19 cellular contexts compared by ENCODE assay signal in the genomic region with DNA sequence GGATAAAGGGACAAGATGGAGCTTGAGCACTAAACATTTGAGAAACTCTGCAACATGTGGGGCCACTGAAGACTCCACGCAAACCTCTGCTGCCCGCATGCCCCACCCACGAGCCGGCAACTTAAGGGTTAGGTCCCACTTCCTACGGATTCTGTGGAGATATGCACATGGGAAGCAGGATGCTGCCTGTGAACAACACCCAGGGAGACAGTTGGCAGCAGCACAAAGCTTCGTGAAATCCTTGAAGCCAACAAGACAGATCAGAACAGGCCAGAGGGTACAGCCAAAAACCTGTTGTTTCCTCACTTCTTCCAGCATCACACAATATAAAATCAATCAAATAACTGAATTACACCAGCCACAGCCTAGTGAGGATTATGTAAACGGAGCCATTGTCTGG.
DNase-seq lines count a peak whose midpoint lies in the region; ATAC-seq and TF ChIP-seq lines count a peak whose summit lies in the region.
"Had no signal": no experiment of that assay in that cellular context is flagged by ENCODE, and none has a peak within 500 bp of the region (broad histone marks: within the 10 kb centered on the region; RNA-seq: fewer than 3 reads in every experiment).

No MANE protein-coding gene starts in this region.

- H3K79me1 ChIP-seq in trophoblast cell (ENCODE audit: low read length): peaks cover 22% of the 10 kb centered on the region

- TF ChIP-seq CTCF in left ventricle myocardium inferior (IDR thresholded peaks at IDR 0.05; ENCODE audit: borderline replicate concordance) (no peak), dorsolateral prefrontal cortex (IDR thresholded peaks at IDR 0.05 in 54 of 56, conservative IDR thresholded peaks at IDR 0.05 in 2 of 56; ENCODE audit: low read depth in 1 of 56, partially characterized antibody in 56 of 56) (no peak)

- H2BK120ac ChIP-seq in trophoblast cell (ENCODE audit: insufficient read depth, low read length, poor library complexity): no peak overlapping the region

- H3K9me3 ChIP-seq in left ventricle myocardium inferior (replicated peaks) (peaks cover 10% of the 10 kb centered on the region), trophoblast cell (ENCODE audit: insufficient read depth, low read depth, low read length) (no peaks in the 10 kb centered on the region)

- H3K14ac ChIP-seq in trophoblast cell (ENCODE audit: low read length): no peak overlapping the region

- no peak overlapping the region for H3K23ac ChIP-seq in trophoblast cell (ENCODE audit: low read length)

- H3K4me2 ChIP-seq in trophoblast cell (ENCODE audit: low read length): no peak overlapping the region
- H3K4me2 ChIP-seq: BLaER1 treated with 17β-estradiol and CSF1 and Interleukin-3, amounts not matched to agents 10 nM and 100 nM had no signal

- H4K91ac ChIP-seq in trophoblast cell (ENCODE audit: low read depth, low read length): peak overlapping the region; percentile 58

- no CpG with 5 or more reads among the region's 7 CpGs for WGBS in trophoblast cell (ENCODE audit: extremely low coverage, insufficient coverage, insufficient read length)

- H3K27ac ChIP-seq in left ventricle myocardium inferior (replicated peaks): peak overlapping the region; percentile 27
- H3K27ac ChIP-seq in dorsolateral prefrontal cortex: peak overlapping the region in 43 of 59 donors; percentile 4 to 82 (median 59)
- H3K27ac ChIP-seq in trophoblast cell (ENCODE audit: low read depth, low read length): no peak overlapping the region
- H3K27ac ChIP-seq in temporal lobe (ENCODE audit: low read depth, low read length): peak overlapping the region; percentile 61
- H3K27ac ChIP-seq: BLaER1 treated with 17β-estradiol and CSF1 and Interleukin-3, amounts not matched to agents 10 nM and 100 nM had no signal

- no peak overlapping the region for H3K18ac ChIP-seq in trophoblast cell (ENCODE audit: low read length)

- H3K4me1 ChIP-seq in left ventricle myocardium inferior (peaks cover 15% of the 10 kb centered on the region), trophoblast cell (ENCODE audit: control insufficient read depth in 1 of 2, insufficient read depth in 2 of 2, low read length in 2 of 2) (peaks cover 8 to 30% of the 10 kb centered on the region in 2 experiments)
- H3K4me1 ChIP-seq: BLaER1 treated with 17β-estradiol and CSF1 and Interleukin-3, amounts not matched to agents 10 nM and 100 nM had no signal

- DNase-seq in left ventricle myocardium inferior (no peak), left cardiac atrium (no peak), dorsolateral prefrontal cortex (peak in 5 of 10 donors; percentile 40 to 74 (median 66)), trophoblast cell (no peak), activated gamma-delta T cell treated with Interleukin-2 at 50 U/mL for 16 hours (no peak)
- DNase-seq in activated CD4-positive, CD25-positive, alpha-beta regulatory T cell treated with anti-CD3 and anti-CD28 coated beads, Interleukin-2, amount 50 U/mL, for 72 hours: no peak
- DNase-seq: CD8-positive, alpha-beta memory T cell; DMS79; Karpas-422; MM.1S; NCI-H1105 treated with DMSO at 0.1 percent for 48 hours; NCI-H187; NCI-H226; NCI-H526; SHP77 treated with DMSO at 0.1 percent for 48 hours had no signal

- ATAC-seq in left cardiac atrium (no peak), HG03565 (IDR thresholded peaks at IDR 0.05; ENCODE audit: unreplicated experiment) (no peak)
- ATAC-seq: GM12878 had no signal

- H3K36me3 ChIP-seq in left ventricle myocardium inferior (no peaks in the 10 kb centered on the region), trophoblast cell (ENCODE audit: control insufficient read depth in 1 of 2, insufficient read depth in 2 of 2, low read length in 2 of 2) (no peaks in the 10 kb centered on the region)
- H3K36me3 ChIP-seq: BLaER1 treated with 17β-estradiol and CSF1 and Interleukin-3, amounts not matched to agents 10 nM and 100 nM had no signal

- H3K27me3 ChIP-seq in left ventricle myocardium inferior (ENCODE audit: low read depth) (no peaks in the 10 kb centered on the region), dorsolateral prefrontal cortex (no peaks in the 10 kb centered on the region), trophoblast cell (ENCODE audit: insufficient read depth, low read length) (no peaks in the 10 kb centered on the region)
- H3K27me3 ChIP-seq: BLaER1 treated with 17β-estradiol and CSF1 and Interleukin-3, amounts not matched to agents 10 nM and 100 nM had no signal

- peak overlapping the region; percentile 1 for H3K4ac ChIP-seq in trophoblast cell (ENCODE audit: low read depth, low read length)

- intact Hi-C loops in left ventricle myocardium inferior (cut with micrococcal nuclease): no loop called here
- intact Hi-C loops in left cardiac atrium (cut with DNase I): no loop called here
- intact Hi-C loops in dorsolateral prefrontal cortex (cut with DNase I): no loop called here

- H2BK5ac ChIP-seq in trophoblast cell (ENCODE audit: low read depth, low read length, poor library complexity): no peak overlapping the region

- peak overlapping the region; percentile 48 for H2AK5ac ChIP-seq in trophoblast cell (ENCODE audit: low read length)

- H2AFZ ChIP-seq in trophoblast cell (ENCODE audit: insufficient read depth, low read length, poor library complexity): no peak overlapping the region

- no peaks in the 10 kb centered on the region for H3K79me2 ChIP-seq in trophoblast cell (ENCODE audit: control insufficient read depth, insufficient read depth, low read length, poor library complexity)

- H3K4me3 ChIP-seq in left ventricle myocardium inferior (no peak overlapping the region), dorsolateral prefrontal cortex (no peak overlapping the region), trophoblast cell (ENCODE audit: low read depth, low read length) (no peak overlapping the region)
- H3K4me3 ChIP-seq: BLaER1 treated with 17β-estradiol and CSF1 and Interleukin-3, amounts not matched to agents 10 nM and 100 nM; GM12878 had no signal

- H3K9ac ChIP-seq in trophoblast cell (ENCODE audit: low read length): no peak overlapping the region
- H3K9ac ChIP-seq: BLaER1 treated with 17β-estradiol and CSF1 and Interleukin-3, amounts not matched to agents 10 nM and 100 nM had no signal

- peak overlapping the region; percentile 24 for H2BK12ac ChIP-seq in trophoblast cell (ENCODE audit: low read length)

- H4K8ac ChIP-seq in trophoblast cell (ENCODE audit: low read depth, low read length): no peak overlapping the region

- no peak overlapping the region for H4K12ac ChIP-seq in trophoblast cell (ENCODE audit: low read depth, low read length)
